13 cellular contexts compared by ENCODE assay signal in genomic region chr16:4942481-4942880, GRCh38. TPM values are rescaled to one million over a fixed set of nuclear protein-coding genes. Genes with fewer than 3 reads are reported as not detected.
DNase-seq lines count a peak whose midpoint lies in the region; ATAC-seq and TF ChIP-seq lines count a peak whose summit lies in the region.
"Had no signal": no experiment of that assay in that cellular context is flagged by ENCODE, and none has a peak within 500 bp of the region (broad histone marks: within the 10 kb centered on the region; RNA-seq: fewer than 3 reads in every experiment).

No MANE protein-coding gene starts in this region.

- ATAC-seq in HG03571 (IDR thresholded peaks at IDR 0.05; ENCODE audit: unreplicated experiment) (no peak), GM18858 (IDR thresholded peaks at IDR 0.05; ENCODE audit: unreplicated experiment) (no peak)
- ATAC-seq: left lobe of liver had no signal

- no peak overlapping the region for H3K4me3 Mint-ChIP-seq in chondrocyte (ENCODE audit: unreplicated experiment)
- H3K4me3 Mint-ChIP-seq: activated naive CD4-positive, alpha-beta T cell treated with anti-CD3 and anti-CD28 coated beads, Interleukin-2, amount 10 ng/mL, durations not matched to agents 7 days and 5 days had no signal

- H3K4me1 ChIP-seq in NT2/D1 (ENCODE audit: insufficient read depth, insufficient read length) (peaks cover 21% of the 10 kb centered on the region), muscle layer of colon (ENCODE audit: insufficient read depth, low read length) (peaks cover 40% of the 10 kb centered on the region), tibial artery (peaks cover 0 to 44% (median 40%) of the 10 kb centered on the region in 4 donors)

- no peak for DNase-seq in NT2/D1 (ENCODE audit: low read depth, low spot score)
- no peak for DNase-seq in chondrocyte (ENCODE audit: low spot score)
- DNase-seq in tibial artery, result no peak
- DNase-seq in NCI-H774 (lab: John Stamatoyannopoulos, UW), result no peak
- no peak for DNase-seq in NCI-H1092 (lab: John Stamatoyannopoulos, UW)
- DNase-seq: activated CD4-positive, alpha-beta T cell treated with anti-CD3 and anti-CD28 coated beads, Interleukin-2, amount 50 U/mL, for 4 hours; activated naive CD4-positive, alpha-beta T cell treated with anti-CD3 and anti-CD28 coated beads, Interleukin-2, amount 10 ng/mL, durations not matched to agents 7 days and 5 days; NCI-H2107; T-helper 2 cell had no signal

- H3K4me1 Mint-ChIP-seq in chondrocyte (ENCODE audit: low read depth), result peaks cover 39% of the 10 kb centered on the region

- H3K9me3 ChIP-seq in NT2/D1 (ENCODE audit: insufficient read depth, low read length) (no peaks in the 10 kb centered on the region), muscle layer of colon (ENCODE audit: low read length) (no peaks in the 10 kb centered on the region), tibial artery (no peaks in the 10 kb centered on the region)

- H3K9ac ChIP-seq in NT2/D1 (ENCODE audit: insufficient read length, low read depth), result peak overlapping the region; percentile 81
- no peak overlapping the region for H3K9ac ChIP-seq in muscle layer of colon (ENCODE audit: low read length)

- no peak overlapping the region for H3K4me3 ChIP-seq in NT2/D1 (ENCODE audit: insufficient read length, low read depth)
- no peak overlapping the region for H3K4me3 ChIP-seq in muscle layer of colon (ENCODE audit: low read depth in 1 of 2, low read length in 2 of 2)
- peak overlapping the region in 1 of 2 donors; percentile 18 for H3K4me3 ChIP-seq in tibial artery

- intact Hi-C loops in tibial artery (cut with DNase I; ENCODE audit: low total_unique reads), result no loop called here

- H3K36me3 ChIP-seq in NT2/D1 (ENCODE audit: insufficient read depth, insufficient read length, low read length), result no peaks in the 10 kb centered on the region
- H3K36me3 ChIP-seq in muscle layer of colon (ENCODE audit: insufficient read depth, low read length), result no peaks in the 10 kb centered on the region
- no peaks in the 10 kb centered on the region for H3K36me3 ChIP-seq in tibial artery

- H3K27me3 Mint-ChIP-seq in chondrocyte (ENCODE audit: low read depth), result peaks cover 5% of the 10 kb centered on the region

- H3K27ac ChIP-seq in muscle layer of colon (ENCODE audit: low read depth, low read length) (peak overlapping the region; percentile 28), tibial artery (peak overlapping the region; percentile 82 to 83)

- peak overlapping the region; percentile 93 for H3K27ac Mint-ChIP-seq in chondrocyte (ENCODE audit: unreplicated experiment)
- H3K27ac Mint-ChIP-seq: activated naive CD4-positive, alpha-beta T cell treated with anti-CD3 and anti-CD28 coated beads, Interleukin-2, amount 10 ng/mL, durations not matched to agents 7 days and 5 days had no signal

- no peaks in the 10 kb centered on the region for H3K9me3 Mint-ChIP-seq in chondrocyte (ENCODE audit: low read depth)
- H3K9me3 Mint-ChIP-seq: activated naive CD4-positive, alpha-beta T cell treated with anti-CD3 and anti-CD28 coated beads, Interleukin-2, amount 10 ng/mL, durations not matched to agents 7 days and 5 days had no signal

- TF ChIP-seq CTCF in chondrocyte (IDR thresholded peaks at IDR 0.05) (no peak), tibial artery (IDR thresholded peaks at IDR 0.05) (no peak)

- no peaks in the 10 kb centered on the region for H3K36me3 Mint-ChIP-seq in chondrocyte (ENCODE audit: low read depth)
- H3K36me3 Mint-ChIP-seq: activated naive CD4-positive, alpha-beta T cell treated with anti-CD3 and anti-CD28 coated beads, Interleukin-2, amount 10 ng/mL, durations not matched to agents 7 days and 5 days had no signal

- peaks cover 8% of the 10 kb centered on the region for H3K27me3 ChIP-seq in NT2/D1 (ENCODE audit: insufficient read depth, insufficient read length)
- no peaks in the 10 kb centered on the region for H3K27me3 ChIP-seq in muscle layer of colon (ENCODE audit: control insufficient read depth in 1 of 2, insufficient read depth in 2 of 2, low read length in 2 of 2)
- peaks cover 0 to 2% of the 10 kb centered on the region in 2 donors for H3K27me3 ChIP-seq in tibial artery

RNA-seq across cellular contexts. Expression of gene PPL, which starts 5.5 kb away (rescaled TPM):
- 0.22 to 1.2 TPM (median 0.97 TPM) in 3 replicates for total RNA-seq in chondrocyte

RNA-seq across cellular contexts. Expression of gene SEC14L5, which starts 15.6 kb away (rescaled TPM):
- total RNA-seq in chondrocyte, result not detected in 3 replicates
